ENCODE assay signal across 1 cellular context in the genomic region with DNA sequence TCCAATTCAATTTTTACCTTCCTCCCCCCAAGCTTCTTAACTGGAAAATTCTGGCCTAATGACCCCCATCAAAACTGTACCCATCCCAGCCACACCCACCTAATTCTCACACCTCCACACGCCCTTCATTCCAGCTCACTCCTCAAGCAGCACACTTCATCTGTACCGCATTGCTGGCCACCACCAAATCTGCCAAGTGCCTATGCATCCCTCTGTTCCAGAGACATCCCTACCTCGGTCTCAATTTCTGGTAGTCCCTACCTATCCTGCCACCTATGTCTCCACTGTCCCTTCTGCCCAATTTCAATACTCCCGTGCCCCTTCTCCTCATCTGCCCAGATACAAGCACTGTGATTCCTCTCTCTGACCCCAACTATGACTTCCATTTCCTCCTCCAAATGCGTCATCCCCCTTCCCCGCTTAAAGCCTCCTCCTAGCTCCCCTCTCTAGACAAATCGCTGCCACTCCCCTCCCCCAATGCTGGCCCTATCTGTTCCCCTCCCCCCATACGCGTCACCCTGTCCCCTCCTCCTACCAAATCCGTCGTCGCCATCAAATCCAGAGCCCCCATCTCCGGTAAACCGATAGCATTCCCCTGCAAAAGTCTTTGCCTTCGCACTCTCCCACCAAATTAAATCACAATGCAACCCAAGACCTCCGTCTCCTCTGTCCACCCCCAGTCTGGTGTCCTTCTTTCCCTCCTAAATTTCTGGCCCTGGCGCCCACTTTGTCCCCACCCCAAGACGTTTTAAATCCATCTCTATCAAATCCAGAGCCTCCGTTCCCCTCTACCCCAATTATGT.
A peak's percentile ranks its signal among the peaks of the same experiment; 100 is the strongest.
TF ChIP-seq lines count a peak whose summit lies in the region.

No MANE protein-coding gene starts in this region.

TF ChIP-seq in WTC11, 78 proteins besides CTCF, POLR2A, EP300 and RAD21:
- TF ChIP-seq, protein P1, sequence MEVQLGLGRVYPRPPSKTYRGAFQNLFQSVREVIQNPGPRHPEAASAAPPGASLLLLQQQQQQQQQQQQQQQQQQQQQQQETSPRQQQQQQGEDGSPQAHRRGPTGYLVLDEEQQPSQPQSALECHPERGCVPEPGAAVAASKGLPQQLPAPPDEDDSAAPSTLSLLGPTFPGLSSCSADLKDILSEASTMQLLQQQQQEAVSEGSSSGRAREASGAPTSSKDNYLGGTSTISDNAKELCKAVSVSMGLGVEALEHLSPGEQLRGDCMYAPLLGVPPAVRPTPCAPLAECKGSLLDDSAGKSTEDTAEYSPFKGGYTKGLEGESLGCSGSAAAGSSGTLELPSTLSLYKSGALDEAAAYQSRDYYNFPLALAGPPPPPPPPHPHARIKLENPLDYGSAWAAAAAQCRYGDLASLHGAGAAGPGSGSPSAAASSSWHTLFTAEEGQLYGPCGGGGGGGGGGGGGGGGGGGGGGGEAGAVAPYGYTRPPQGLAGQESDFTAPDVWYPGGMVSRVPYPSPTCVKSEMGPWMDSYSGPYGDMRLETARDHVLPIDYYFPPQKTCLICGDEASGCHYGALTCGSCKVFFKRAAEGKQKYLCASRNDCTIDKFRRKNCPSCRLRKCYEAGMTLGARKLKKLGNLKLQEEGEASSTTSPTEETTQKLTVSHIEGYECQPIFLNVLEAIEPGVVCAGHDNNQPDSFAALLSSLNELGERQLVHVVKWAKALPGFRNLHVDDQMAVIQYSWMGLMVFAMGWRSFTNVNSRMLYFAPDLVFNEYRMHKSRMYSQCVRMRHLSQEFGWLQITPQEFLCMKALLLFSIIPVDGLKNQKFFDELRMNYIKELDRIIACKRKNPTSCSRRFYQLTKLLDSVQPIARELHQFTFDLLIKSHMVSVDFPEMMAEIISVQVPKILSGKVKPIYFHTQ (CRISPR knock-in tag; IDR thresholded peaks at IDR 0.05), result no peak
- TF ChIP-seq, protein P2, sequence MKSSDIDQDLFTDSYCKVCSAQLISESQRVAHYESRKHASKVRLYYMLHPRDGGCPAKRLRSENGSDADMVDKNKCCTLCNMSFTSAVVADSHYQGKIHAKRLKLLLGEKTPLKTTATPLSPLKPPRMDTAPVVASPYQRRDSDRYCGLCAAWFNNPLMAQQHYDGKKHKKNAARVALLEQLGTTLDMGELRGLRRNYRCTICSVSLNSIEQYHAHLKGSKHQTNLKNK (CRISPR knock-in tag; IDR thresholded peaks at IDR 0.05), result 0 out of 2 replicates have a peak, but pooled peaks have one; percentile 26
- TF ChIP-seq FOXK1 (CRISPR knock-in tag; IDR thresholded peaks at IDR 0.05) (no peak), ELF4 (CRISPR knock-in tag; IDR thresholded peaks at IDR 0.05; ENCODE audit: low read depth) (no peak), HMGA2 (CRISPR knock-in tag; IDR thresholded peaks at IDR 0.05) (no peak)
- TF ChIP-seq, protein P3, sequence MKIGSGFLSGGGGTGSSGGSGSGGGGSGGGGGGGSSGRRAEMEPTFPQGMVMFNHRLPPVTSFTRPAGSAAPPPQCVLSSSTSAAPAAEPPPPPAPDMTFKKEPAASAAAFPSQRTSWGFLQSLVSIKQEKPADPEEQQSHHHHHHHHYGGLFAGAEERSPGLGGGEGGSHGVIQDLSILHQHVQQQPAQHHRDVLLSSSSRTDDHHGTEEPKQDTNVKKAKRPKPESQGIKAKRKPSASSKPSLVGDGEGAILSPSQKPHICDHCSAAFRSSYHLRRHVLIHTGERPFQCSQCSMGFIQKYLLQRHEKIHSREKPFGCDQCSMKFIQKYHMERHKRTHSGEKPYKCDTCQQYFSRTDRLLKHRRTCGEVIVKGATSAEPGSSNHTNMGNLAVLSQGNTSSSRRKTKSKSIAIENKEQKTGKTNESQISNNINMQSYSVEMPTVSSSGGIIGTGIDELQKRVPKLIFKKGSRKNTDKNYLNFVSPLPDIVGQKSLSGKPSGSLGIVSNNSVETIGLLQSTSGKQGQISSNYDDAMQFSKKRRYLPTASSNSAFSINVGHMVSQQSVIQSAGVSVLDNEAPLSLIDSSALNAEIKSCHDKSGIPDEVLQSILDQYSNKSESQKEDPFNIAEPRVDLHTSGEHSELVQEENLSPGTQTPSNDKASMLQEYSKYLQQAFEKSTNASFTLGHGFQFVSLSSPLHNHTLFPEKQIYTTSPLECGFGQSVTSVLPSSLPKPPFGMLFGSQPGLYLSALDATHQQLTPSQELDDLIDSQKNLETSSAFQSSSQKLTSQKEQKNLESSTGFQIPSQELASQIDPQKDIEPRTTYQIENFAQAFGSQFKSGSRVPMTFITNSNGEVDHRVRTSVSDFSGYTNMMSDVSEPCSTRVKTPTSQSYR (CRISPR knock-in tag; IDR thresholded peaks at IDR 0.05), result peak; percentile 39
